ENCODE assay signal across 8 cellular contexts in the genomic region with DNA sequence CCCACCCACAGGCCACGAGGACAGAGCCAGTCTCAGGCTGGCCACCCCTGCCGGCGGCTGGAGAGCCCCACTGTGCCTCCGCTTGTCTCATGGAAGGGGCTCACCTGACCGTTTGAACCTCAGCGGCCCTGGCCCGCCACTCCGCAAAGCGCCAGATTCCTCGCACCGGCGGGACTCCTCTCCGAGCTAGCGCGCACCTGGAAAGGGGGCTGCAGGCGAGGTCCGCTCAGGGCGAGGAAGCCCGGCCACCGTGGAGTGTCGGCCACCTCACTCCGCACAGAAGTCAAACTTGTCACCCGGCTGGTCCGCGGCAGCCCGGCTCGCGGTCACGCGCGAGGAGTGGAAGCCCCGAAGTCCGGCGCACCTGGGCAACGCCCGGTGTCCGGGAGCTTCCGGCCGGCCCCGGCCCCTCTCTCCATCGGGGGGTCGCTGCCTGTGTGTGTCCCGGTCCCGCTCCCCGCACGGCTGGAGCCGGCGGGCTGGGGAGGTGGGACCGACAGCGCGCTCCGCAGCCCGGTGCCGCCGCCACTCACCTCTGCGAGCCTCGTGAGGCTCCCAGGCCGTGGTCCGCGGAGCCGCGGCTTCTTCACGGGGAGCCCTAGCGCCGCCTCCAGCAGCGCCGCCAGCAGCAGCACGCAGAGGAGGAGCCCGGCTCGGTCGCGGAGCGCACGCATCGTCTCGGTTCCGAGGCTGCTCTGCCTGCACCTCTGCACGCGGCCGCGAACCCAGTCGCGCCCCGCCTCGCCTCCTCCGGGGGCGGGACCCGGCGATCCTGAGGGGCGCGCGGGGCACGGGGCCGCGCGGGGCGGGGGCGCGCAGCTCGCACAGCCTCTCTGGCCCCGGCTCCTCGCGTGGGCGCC. TPM values are rescaled to one million over a fixed set of nuclear protein-coding genes. Genes with fewer than 3 reads are reported as not detected.
A peak's percentile ranks its signal among the peaks of the same experiment; 100 is the strongest.
DNase-seq lines count a peak whose midpoint lies in the region; ATAC-seq and TF ChIP-seq lines count a peak whose summit lies in the region.

A gene (minus strand): TSS at position 697 of the 860 bp plus-strand sequence. CDS start 23 bp downstream, at position 674.

- H3K79me2 ChIP-seq in OCI-LY1 (ENCODE audit: insufficient read depth, low read length): no peaks in the 10 kb centered on the region

- H3K27me3 ChIP-seq in OCI-LY1 (ENCODE audit: insufficient read depth, low read length): no peaks in the 10 kb centered on the region

- H3K4me3 Mint-ChIP-seq in activated naive CD4-positive, alpha-beta T cell treated with anti-CD3 and anti-CD28 coated beads, Interleukin-2, amount 50 U/mL, for 24 hours: peak within 1 kb of the TSS; percentile 79

- no peak within 1 kb of the TSS for H3K27ac Mint-ChIP-seq in activated naive CD4-positive, alpha-beta T cell treated with anti-CD3 and anti-CD28 coated beads, Interleukin-2, amount 50 U/mL, for 24 hours

- no peak for TF ChIP-seq CTCF in OCI-LY1 (IDR thresholded peaks at IDR 0.05; ENCODE audit: low read length)
- no peak for TF ChIP-seq CTCF in retinal pigment epithelial cell (conservative IDR thresholded peaks at IDR 0.05; ENCODE audit: low read depth, low read length)

- no peaks in the 10 kb centered on the region for H3F3A ChIP-seq in OCI-LY1 (ENCODE audit: insufficient read depth, low read length)

- no peak within 1 kb of the TSS for H2AFZ ChIP-seq in OCI-LY1 (ENCODE audit: low read length)

- H3K9ac ChIP-seq in OCI-LY1 (ENCODE audit: low read length): peak within 1 kb of the TSS; percentile 49

- H3K9me3 Mint-ChIP-seq in activated naive CD4-positive, alpha-beta T cell treated with anti-CD3 and anti-CD28 coated beads, Interleukin-2, amount 50 U/mL, for 24 hours: peaks cover 5% of the 10 kb centered on the region

- H3K9me2 ChIP-seq in OCI-LY1 (ENCODE audit: low read depth, low read length): no peaks in the 10 kb centered on the region

- no peaks in the 10 kb centered on the region for H3K36me3 ChIP-seq in OCI-LY1 (ENCODE audit: insufficient read depth, low read length)

- peaks cover 22% of the 10 kb centered on the region for H3K27me3 Mint-ChIP-seq in activated naive CD4-positive, alpha-beta T cell treated with anti-CD3 and anti-CD28 coated beads, Interleukin-2, amount 50 U/mL, for 24 hours

- intact Hi-C loops in left ventricle myocardium superior (cut with micrococcal nuclease): no loop called here

- peak within 1 kb of the TSS; percentile 84 for H3K4me2 ChIP-seq in OCI-LY1 (ENCODE audit: low read length)

- peak; percentile 58 for ATAC-seq in HG02981 (IDR thresholded peaks at IDR 0.05; ENCODE audit: unreplicated experiment)
- peak; percentile 72 for ATAC-seq in left ventricle myocardium superior
- ATAC-seq in GM18517 (IDR thresholded peaks at IDR 0.05; ENCODE audit: unreplicated experiment): no peak

- H3K4me3 ChIP-seq in OCI-LY1 (ENCODE audit: low read depth, low read length, poor library complexity, severe bottlenecking) (peak within 1 kb of the TSS; percentile 65), retinal pigment epithelial cell (ENCODE audit: low read length) (peak within 1 kb of the TSS; percentile 34)

- peaks cover 20% of the 10 kb centered on the region for H3K4me1 ChIP-seq in OCI-LY1 (ENCODE audit: insufficient read depth, low read length, severe bottlenecking)

- peaks cover 3% of the 10 kb centered on the region for H3K36me3 Mint-ChIP-seq in activated naive CD4-positive, alpha-beta T cell treated with anti-CD3 and anti-CD28 coated beads, Interleukin-2, amount 50 U/mL, for 24 hours

- H4K20me1 ChIP-seq in OCI-LY1 (ENCODE audit: insufficient read depth, low read length): no peaks in the 10 kb centered on the region

- peaks cover 5% of the 10 kb centered on the region for H3K4me1 Mint-ChIP-seq in activated naive CD4-positive, alpha-beta T cell treated with anti-CD3 and anti-CD28 coated beads, Interleukin-2, amount 50 U/mL, for 24 hours

- no peak within 1 kb of the TSS for H3K27ac ChIP-seq in OCI-LY1 (ENCODE audit: low read depth, low read length, poor library complexity, severe bottlenecking)

- peak; percentile 55 for DNase-seq in NCI-H345 (lab: John Stamatoyannopoulos, UW)
- DNase-seq in NCI-H345 treated with DMSO at 0.1 percent for 48 hours (lab: John Stamatoyannopoulos, UW; ENCODE audit: unreplicated experiment): no peak
- DNase-seq in left ventricle myocardium superior: peak; percentile 46
- DNase-seq in retinal pigment epithelial cell (ENCODE audit: low read depth): no peak

- H3K9me3 ChIP-seq in OCI-LY1 (ENCODE audit: low read length): no peaks in the 10 kb centered on the region

RNA-seq across cellular contexts. Expression of the gene that starts here (rescaled TPM):
- total RNA-seq in left ventricle myocardium superior: 0.25 TPM

Comparison
In these comparisons a context has a peak if more than half of its experiments do, and no peak if none do; other contexts are left out.
1. Peak in DNase-seq and ATAC-seq in left ventricle myocardium superior; RNA of the gene not detected or under 1 TPM.